16 cellular contexts compared by ENCODE assay signal in genomic region chr16:26816885-26817571, GRCh38.
DNase-seq lines count a peak whose midpoint lies in the region; ATAC-seq and TF ChIP-seq lines count a peak whose summit lies in the region.
"Had no signal": no experiment of that assay in that cellular context is flagged by ENCODE, and none has a peak within 500 bp of the region (broad histone marks: within the 10 kb centered on the region; RNA-seq: fewer than 3 reads in every experiment).

No MANE protein-coding gene starts in this region.

- peak; percentile 42 for DNase-seq in activated CD8-positive, alpha-beta memory T cell treated with anti-CD3 and anti-CD28 coated beads, Interleukin-2, amount 10 ng/mL, durations not matched to agents 7 days and 5 days
- DNase-seq in activated CD8-positive, alpha-beta memory T cell treated with anti-CD3 and anti-CD28 coated beads, Interleukin-2, amount 50 U/mL, for 48 hours = no peak
- DNase-seq in Panc1 (ENCODE audit: low read depth, low spot score) = peak; percentile 20
- peak; percentile 89 for DNase-seq in choroid plexus epithelial cell (ENCODE audit: low read depth)
- peak; percentile 17 for DNase-seq in stromal cell of bone marrow (ENCODE audit: low read depth)
- DNase-seq in 8988T = no peak
- no peak for DNase-seq in NCI-H748 treated with DMSO at 0.1 percent for 48 hours (lab: John Stamatoyannopoulos, UW)
- no peak for DNase-seq in OCI-M2 (lab: John Stamatoyannopoulos, UW; ENCODE audit: unreplicated experiment)
- DNase-seq: activated naive CD4-positive, alpha-beta T cell treated with anti-CD3 and anti-CD28 coated beads, Interleukin-2, amount 10 ng/mL, durations not matched to agents 7 days and 5 days; Kasumi-1; NCI-H2029 treated with DMSO at 0.1 percent for 48 hours; NCI-H69; ovary; stimulated activated naive CD8-positive, alpha-beta T cell treated with anti-CD3 and anti-CD28 coated beads, Interleukin-15, amount 100 ng/mL, for 72 hours had no signal

- POLR2A ChIA-PET in Panc1 (lab: Charles Lee) = no interaction called here

- in situ Hi-C loops in Panc1 (cut with HindIII; ENCODE audit: low pct_unique_long_range_greater_than_20kb, low sequenced_read_pairs) = no loop called here

- H3K36me3 Mint-ChIP-seq in activated CD8-positive, alpha-beta memory T cell treated with anti-CD3 and anti-CD28 coated beads, Interleukin-2, amount 10 ng/mL, durations not matched to agents 7 days and 5 days = no peaks in the 10 kb centered on the region
- H3K36me3 Mint-ChIP-seq: activated naive CD4-positive, alpha-beta T cell treated with anti-CD3 and anti-CD28 coated beads, Interleukin-2, amount 10 ng/mL, durations not matched to agents 7 days and 5 days had no signal

- H3K27ac Mint-ChIP-seq in activated CD8-positive, alpha-beta memory T cell treated with anti-CD3 and anti-CD28 coated beads, Interleukin-2, amount 10 ng/mL, durations not matched to agents 7 days and 5 days = peak overlapping the region; percentile 60
- H3K27ac Mint-ChIP-seq: activated naive CD4-positive, alpha-beta T cell treated with anti-CD3 and anti-CD28 coated beads, Interleukin-2, amount 10 ng/mL, durations not matched to agents 7 days and 5 days had no signal

- peak overlapping the region in 1 of 2 experiments; percentile 41; a peak in 2 of 4 replicates for H3K4me3 ChIP-seq in Panc1 (ENCODE audit: low read depth in 2 of 2, low read length in 2 of 2)
- H3K4me3 ChIP-seq in choroid plexus epithelial cell (ENCODE audit: low read depth, low read length) = no peak overlapping the region
- H3K4me3 ChIP-seq: cardiac muscle cell, gastroesophageal sphincter, ovary had no signal

- no peak overlapping the region for H3K4me3 Mint-ChIP-seq in activated CD8-positive, alpha-beta memory T cell treated with anti-CD3 and anti-CD28 coated beads, Interleukin-2, amount 10 ng/mL, durations not matched to agents 7 days and 5 days
- H3K4me3 Mint-ChIP-seq: activated naive CD4-positive, alpha-beta T cell treated with anti-CD3 and anti-CD28 coated beads, Interleukin-2, amount 10 ng/mL, durations not matched to agents 7 days and 5 days; stimulated activated naive CD8-positive, alpha-beta T cell treated with anti-CD3 and anti-CD28 coated beads, Interleukin-15, amount 100 ng/mL, for 72 hours had no signal

- CTCF ChIA-PET in activated CD8-positive, alpha-beta memory T cell treated with anti-CD3 and anti-CD28 coated beads, Interleukin-2, amount 10 ng/mL, durations not matched to agents 7 days and 5 days (lab: Charles Lee) = no interaction called here
- CTCF ChIA-PET in Panc1 (lab: Charles Lee) = no interaction called here

- intact Hi-C loops in Panc1 (cut with micrococcal nuclease; ENCODE audit: unreplicated experiment) = no loop called here

- H3K4me1 ChIP-seq in Panc1 (ENCODE audit: control insufficient read depth, insufficient read depth, low read length) = no peaks in the 10 kb centered on the region
- H3K4me1 ChIP-seq: gastroesophageal sphincter had no signal

- H3K27ac ChIP-seq in Panc1 (ENCODE audit: low read length) = no peak overlapping the region
- H3K27ac ChIP-seq: cardiac muscle cell, gastroesophageal sphincter, ovary had no signal

- peaks cover 5% of the 10 kb centered on the region for H3K4me1 Mint-ChIP-seq in activated CD8-positive, alpha-beta memory T cell treated with anti-CD3 and anti-CD28 coated beads, Interleukin-2, amount 10 ng/mL, durations not matched to agents 7 days and 5 days
- H3K4me1 Mint-ChIP-seq: activated naive CD4-positive, alpha-beta T cell treated with anti-CD3 and anti-CD28 coated beads, Interleukin-2, amount 10 ng/mL, durations not matched to agents 7 days and 5 days; stimulated activated naive CD8-positive, alpha-beta T cell treated with anti-CD3 and anti-CD28 coated beads, Interleukin-15, amount 100 ng/mL, for 72 hours had no signal

- H3K27me3 Mint-ChIP-seq in activated CD8-positive, alpha-beta memory T cell treated with anti-CD3 and anti-CD28 coated beads, Interleukin-2, amount 10 ng/mL, durations not matched to agents 7 days and 5 days = no peaks in the 10 kb centered on the region
- H3K27me3 Mint-ChIP-seq: activated naive CD4-positive, alpha-beta T cell treated with anti-CD3 and anti-CD28 coated beads, Interleukin-2, amount 10 ng/mL, durations not matched to agents 7 days and 5 days had no signal

- no TSS peak for BruUV-seq in Panc1 (replicated peaks; lab: Mats Ljungman, UMichigan)

- peak; percentile 51 for ATAC-seq in activated CD8-positive, alpha-beta memory T cell treated with anti-CD3 and anti-CD28 coated beads, Interleukin-2, amount 10 ng/mL, durations not matched to agents 7 days and 5 days
- ATAC-seq in Panc1 = peak; percentile 82
- ATAC-seq: gastroesophageal sphincter; stimulated activated naive CD8-positive, alpha-beta T cell treated with anti-CD3 and anti-CD28 coated beads, Interleukin-15, amount 100 ng/mL, for 72 hours had no signal

- TF ChIP-seq CTCF in Panc1 (IDR thresholded peaks at IDR 0.05) (no peak), choroid plexus epithelial cell (conservative IDR thresholded peaks at IDR 0.05; ENCODE audit: low read depth, low read length) (no peak)

- H3K36me3 ChIP-seq in Panc1 (ENCODE audit: control insufficient read depth, insufficient read depth, low read length) = no peaks in the 10 kb centered on the region
- H3K36me3 ChIP-seq: cardiac muscle cell, gastroesophageal sphincter, ovary had no signal

- no peaks in the 10 kb centered on the region for H3K9me3 ChIP-seq in Panc1 (ENCODE audit: control insufficient read depth, insufficient read depth, low read depth, low read length)
- H3K9me3 ChIP-seq: gastroesophageal sphincter, ovary had no signal

- H3K27me3 ChIP-seq in Panc1 (ENCODE audit: control insufficient read depth, insufficient read depth, low read length) = peaks cover 2% of the 10 kb centered on the region; the same call in 1 of the 2 replicates
- H3K27me3 ChIP-seq: cardiac muscle cell, ovary had no signal

- no peaks in the 10 kb centered on the region for H3K9me3 Mint-ChIP-seq in activated CD8-positive, alpha-beta memory T cell treated with anti-CD3 and anti-CD28 coated beads, Interleukin-2, amount 10 ng/mL, durations not matched to agents 7 days and 5 days (ENCODE audit: low read depth)
- H3K9me3 Mint-ChIP-seq: activated naive CD4-positive, alpha-beta T cell treated with anti-CD3 and anti-CD28 coated beads, Interleukin-2, amount 10 ng/mL, durations not matched to agents 7 days and 5 days; stimulated activated naive CD8-positive, alpha-beta T cell treated with anti-CD3 and anti-CD28 coated beads, Interleukin-15, amount 100 ng/mL, for 72 hours had no signal

Comparison
In these comparisons a context has a peak if more than half of its experiments do, and no peak if none do; other contexts are left out.
1. DNase-seq: peak in activated CD8-positive, alpha-beta memory T cell treated with anti-CD3 and anti-CD28 coated beads, Interleukin-2, amount 10 ng/mL, durations not matched to agents 7 days and 5 days (single experiment), Panc1 (single experiment), choroid plexus epithelial cell (single experiment) and stromal cell of bone marrow (single experiment); none in activated CD8-positive, alpha-beta memory T cell treated with anti-CD3 and anti-CD28 coated beads, Interleukin-2, amount 50 U/mL, for 48 hours (single experiment), 8988T (single experiment), NCI-H748 treated with DMSO at 0.1 percent for 48 hours (single experiment) and OCI-M2 (single experiment).